In genomic region chr1:53326598-53327182, GRCh38 we compare ENCODE assay signal across 7 cellular contexts.
DNase-seq lines count a peak whose midpoint lies in the region; ATAC-seq lines count a peak whose summit lies in the region.

No MANE protein-coding gene starts in this region.

- no peak overlapping the region for H3K27ac ChIP-seq in duodenal mucosa (ENCODE audit: low read depth, low read length)

- H3K9ac ChIP-seq in duodenal mucosa (ENCODE audit: low read depth in 1 of 2, low read length in 2 of 2) (peak overlapping the region; percentile 41 to 53), mucosa of stomach (ENCODE audit: low read length) (peak overlapping the region; percentile 53)

- peak; percentile 71 for DNase-seq in SW480 (ENCODE audit: low spot score)
- DNase-seq in CD1c-positive myeloid dendritic cell (ENCODE audit: extremely low spot score) = no peak

- H3K4me3 ChIP-seq in GM08714 (ENCODE audit: low read length) = peak overlapping the region; percentile 81
- H3K4me3 ChIP-seq in duodenal mucosa (ENCODE audit: low read depth in 1 of 2, low read length in 2 of 2) = peak overlapping the region; percentile 75 to 81
- H3K4me3 ChIP-seq in mucosa of stomach (ENCODE audit: low read length) = peak overlapping the region; percentile 57

- H3K36me3 ChIP-seq in duodenal mucosa (ENCODE audit: control insufficient read depth in 1 of 2, insufficient read depth in 2 of 2, low read length in 2 of 2) (no peaks in the 10 kb centered on the region), mucosa of stomach (ENCODE audit: control insufficient read depth, insufficient read depth, low read length) (no peaks in the 10 kb centered on the region)

- H3K4me1 ChIP-seq in duodenal mucosa (ENCODE audit: control insufficient read depth in 1 of 2, insufficient read depth in 2 of 2, low read length in 2 of 2) = peaks cover 11 to 24% of the 10 kb centered on the region in 2 donors
- peaks cover 31% of the 10 kb centered on the region for H3K4me1 ChIP-seq in mucosa of stomach (ENCODE audit: control insufficient read depth, insufficient read depth, low read length)

- peak; percentile 4 for ATAC-seq in GM19468 (IDR thresholded peaks at IDR 0.05; ENCODE audit: extremely low read depth, unreplicated experiment)
- ATAC-seq in HG03469 (IDR thresholded peaks at IDR 0.05; ENCODE audit: unreplicated experiment) = peak; percentile 8

- H3K9me3 ChIP-seq in duodenal mucosa (ENCODE audit: control insufficient read depth in 1 of 2, low read length in 2 of 2) = no peaks in the 10 kb centered on the region
- H3K9me3 ChIP-seq in mucosa of stomach (ENCODE audit: control insufficient read depth, low read length) = no peaks in the 10 kb centered on the region

- H3K27me3 ChIP-seq in duodenal mucosa (ENCODE audit: control insufficient read depth in 1 of 2, insufficient read depth in 2 of 2, low read length in 2 of 2) (no peaks in the 10 kb centered on the region), mucosa of stomach (ENCODE audit: control insufficient read depth, insufficient read depth, low read length) (peaks cover 26% of the 10 kb centered on the region)
